In genomic region chr2:31283193-31283919, GRCh38 we compare ENCODE assay signal across 8 cellular contexts. TPM values are rescaled to one million over a fixed set of nuclear protein-coding genes. Genes with fewer than 3 reads are reported as not detected.
DNase-seq lines count a peak whose midpoint lies in the region; ATAC-seq and TF ChIP-seq lines count a peak whose summit lies in the region.
"Not testable (repeated sequence)": the region's sequence is repeated elsewhere in the genome, so short reads cannot be mapped to it uniquely, and the experiment has no call there.
"Had no signal": no experiment of that assay in that cellular context is flagged by ENCODE, and none has a peak within 500 bp of the region (broad histone marks: within the 10 kb centered on the region; RNA-seq: fewer than 3 reads in every experiment).

No MANE protein-coding gene starts in this region.

- peaks cover 0 to 34% (median 29%) of the 10 kb centered on the region in 10 experiments; a peak in 17 of 20 replicates for H3K4me1 ChIP-seq in BLaER1 treated with 17β-estradiol and CSF1 and Interleukin-3, amounts not matched to agents 10 nM and 100 nM
- H3K4me1 ChIP-seq in Karpas-422 (ENCODE audit: low read length); OCI-LY7 (ENCODE audit: insufficient read depth, low read length, poor library complexity, severe bottlenecking); neural progenitor cell: not testable (repeated sequence)
- H3K4me1 ChIP-seq in foreskin keratinocyte: peaks cover 17% of the 10 kb centered on the region

- not testable (repeated sequence) for H3K9me3 Mint-ChIP-seq in activated T-helper 17 cell treated with anti-CD3 and anti-CD28 coated beads, Interleukin-2, amount 50 U/mL, for 72 hours; MCF 10A (ENCODE audit: unreplicated experiment); neural progenitor cell

- peak overlapping the region; percentile 65 for H3K27ac Mint-ChIP-seq in activated T-helper 17 cell treated with anti-CD3 and anti-CD28 coated beads, Interleukin-2, amount 50 U/mL, for 72 hours
- not testable (repeated sequence) for H3K27ac Mint-ChIP-seq in MCF 10A (ENCODE audit: low read depth, unreplicated experiment)
- peak overlapping the region; percentile 54 for H3K27ac Mint-ChIP-seq in neural progenitor cell

- POLR2A ChIA-PET in OCI-LY7 (lab: Charles Lee); MCF 10A (lab: Yijun Ruan, JAX): not testable (repeated sequence)

- not testable (repeated sequence) for TF ChIP-seq CTCF in OCI-LY7 (conservative IDR thresholded peaks at IDR 0.05; ENCODE audit: low read length); MCF 10A (IDR thresholded peaks at IDR 0.05; ENCODE audit: unreplicated experiment); foreskin keratinocyte (conservative IDR thresholded peaks at IDR 0.05); neural progenitor cell (IDR thresholded peaks at IDR 0.05)

- BruUV-seq in OCI-LY7 (replicated peaks; lab: Mats Ljungman, UMichigan); MCF 10A (replicated peaks; lab: Mats Ljungman, UMichigan): not testable (repeated sequence)

- H3K27ac ChIP-seq in BLaER1 treated with 17β-estradiol and CSF1 and Interleukin-3, amounts not matched to agents 10 nM and 100 nM; Karpas-422 (ENCODE audit: low read length); OCI-LY7 (ENCODE audit: low read depth, low read length, poor library complexity, severe bottlenecking); foreskin keratinocyte; neural progenitor cell: not testable (repeated sequence)

- not testable (repeated sequence) for H3K79me2 ChIP-seq in Karpas-422 (ENCODE audit: low read length); OCI-LY7 (ENCODE audit: insufficient read depth, low read depth, low read length); neural progenitor cell (ENCODE audit: low read depth)

- intact Hi-C loops in OCI-LY7 (cut with micrococcal nuclease; ENCODE audit: unreplicated experiment); MCF 10A (cut with micrococcal nuclease): not testable (repeated sequence)

- H3K4me3 Mint-ChIP-seq in activated T-helper 17 cell treated with anti-CD3 and anti-CD28 coated beads, Interleukin-2, amount 50 U/mL, for 72 hours: peak overlapping the region; percentile 8
- not testable (repeated sequence) for H3K4me3 Mint-ChIP-seq in MCF 10A (ENCODE audit: unreplicated experiment); neural progenitor cell

- H3K36me3 Mint-ChIP-seq in activated T-helper 17 cell treated with anti-CD3 and anti-CD28 coated beads, Interleukin-2, amount 50 U/mL, for 72 hours (ENCODE audit: low read depth); MCF 10A (ENCODE audit: insufficient read depth, unreplicated experiment); neural progenitor cell: not testable (repeated sequence)

- DNase-seq in Karpas-422 (peak; percentile 47), OCI-LY7 (ENCODE audit: low spot score) (peak; percentile 7), MCF 10A (ENCODE audit: unreplicated experiment) (peak; percentile 8)
- DNase-seq in foreskin keratinocyte; neural progenitor cell (ENCODE audit: low spot score): not testable (repeated sequence)

- not testable (repeated sequence) for H3K9ac ChIP-seq in BLaER1 treated with 17β-estradiol and CSF1 and Interleukin-3, amounts not matched to agents 10 nM and 100 nM; Karpas-422 (ENCODE audit: low read length); neural progenitor cell

- not testable (repeated sequence) for H3K4me3 ChIP-seq in BLaER1 treated with 17β-estradiol and CSF1 and Interleukin-3, amounts not matched to agents 10 nM and 100 nM; Karpas-422 (ENCODE audit: low read length); OCI-LY7 (ENCODE audit: low read depth, low read length, poor library complexity, severe bottlenecking); neural progenitor cell

- not testable (repeated sequence) for H3K9me3 ChIP-seq in BLaER1 treated with 17β-estradiol and CSF1 and Interleukin-3, amounts not matched to agents 10 nM and 100 nM (replicated peaks in 1 of 11); Karpas-422 (ENCODE audit: low read length); OCI-LY7 (ENCODE audit: low read length); neural progenitor cell (ENCODE audit: low read depth)

- H4K20me1 ChIP-seq in BLaER1 treated with 17β-estradiol and CSF1 and Interleukin-3, amounts not matched to agents 10 nM and 100 nM; Karpas-422 (ENCODE audit: insufficient read depth, low read depth, low read length); OCI-LY7 (ENCODE audit: insufficient read depth, low read length); neural progenitor cell (ENCODE audit: low read depth): not testable (repeated sequence)

- CTCF ChIA-PET in OCI-LY7 (lab: Charles Lee; ENCODE audit: unreplicated experiment); MCF 10A (lab: Yijun Ruan, JAX): not testable (repeated sequence)

- H3K36me3 ChIP-seq in BLaER1 treated with 17β-estradiol and CSF1 and Interleukin-3, amounts not matched to agents 10 nM and 100 nM; Karpas-422 (ENCODE audit: insufficient read depth, low read length); OCI-LY7 (ENCODE audit: insufficient read depth, low read length); neural progenitor cell: not testable (repeated sequence)

- H3K27me3 Mint-ChIP-seq in activated T-helper 17 cell treated with anti-CD3 and anti-CD28 coated beads, Interleukin-2, amount 50 U/mL, for 72 hours; MCF 10A (ENCODE audit: insufficient read depth, unreplicated experiment); neural progenitor cell (ENCODE audit: insufficient read depth, low read depth): not testable (repeated sequence)

- ATAC-seq in activated T-helper 17 cell treated with anti-CD3 and anti-CD28 coated beads, Interleukin-2, amount 50 U/mL, for 72 hours (replicated peaks): peak; percentile 88
- ATAC-seq in foreskin keratinocyte: peak; percentile 55

- not testable (repeated sequence) for H3K9me2 ChIP-seq in Karpas-422 (replicated peaks; ENCODE audit: insufficient read depth, low read length); OCI-LY7 (ENCODE audit: insufficient read depth, low read length)

- H3K4me2 ChIP-seq in BLaER1 treated with 17β-estradiol and CSF1 and Interleukin-3, amounts not matched to agents 10 nM and 100 nM: peak overlapping the region in 8 of 11 experiments; percentile 6 to 60 (median 38); a peak in 13 of 22 replicates
- H3K4me2 ChIP-seq in Karpas-422 (ENCODE audit: low read depth, low read length, poor library complexity, severe bottlenecking); OCI-LY7 (ENCODE audit: low read length); neural progenitor cell: not testable (repeated sequence)

- not testable (repeated sequence) for H3K27me3 ChIP-seq in BLaER1 treated with 17β-estradiol and CSF1 and Interleukin-3, amounts not matched to agents 10 nM and 100 nM; Karpas-422 (ENCODE audit: low read length); foreskin keratinocyte; neural progenitor cell

- peaks cover 12% of the 10 kb centered on the region for H3K4me1 Mint-ChIP-seq in activated T-helper 17 cell treated with anti-CD3 and anti-CD28 coated beads, Interleukin-2, amount 50 U/mL, for 72 hours
- not testable (repeated sequence) for H3K4me1 Mint-ChIP-seq in MCF 10A (ENCODE audit: insufficient read depth, unreplicated experiment); neural progenitor cell

- not testable (repeated sequence) for H2AFZ ChIP-seq in Karpas-422 (ENCODE audit: low read length); OCI-LY7 (ENCODE audit: low read length); neural progenitor cell (replicated peaks)

- not testable (repeated sequence) for H3F3A ChIP-seq in neural progenitor cell (ENCODE audit: low read depth)

RNA-seq across cellular contexts. Expression of gene EHD3, which starts 49.4 kb away (rescaled TPM):
- 152 and 200 TPM in 2 replicates for total RNA-seq in Karpas-422 (2014; rRNA removed; shearing (Covaris generic); ENCODE audit: low replicate concordance)
- total RNA-seq in OCI-LY7 (2014; rRNA removed; shearing (Covaris generic)): 0.73 and 0.98 TPM in 2 replicates
- 2.5 and 3.4 TPM in 2 replicates for total RNA-seq in OCI-LY7 (2022)
- total RNA-seq in activated T-helper 17 cell treated with anti-CD3 and anti-CD28 coated beads, Interleukin-2, amount 50 U/mL, for 72 hours: 1 to 10 TPM; 1.1 TPM
- total RNA-seq in MCF 10A (2022): 0.49 and 0.86 TPM in 2 replicates
- total RNA-seq in foreskin keratinocyte: 12.4 and 13.2 TPM in 2 replicates
- 6.5 and 6.8 TPM in 2 replicates for polyA plus RNA-seq in foreskin keratinocyte
- total RNA-seq in neural progenitor cell (ENCODE audit: low replicate concordance): 3.9 and 10.7 TPM in 2 replicates
- total RNA-seq: SJCRH30 had no signal

Comparison
In these comparisons a context has a peak if more than half of its experiments do, and no peak if none do; other contexts are left out.
1. RNA of gene EHD3, which starts 49.4 kb away (total RNA-seq): 152 to 200 TPM in Karpas-422; 12.4 to 13.2 TPM in foreskin keratinocyte, 3.9 to 10.7 TPM in neural progenitor cell, 0.73 to 3.4 TPM in OCI-LY7, 1.1 TPM in activated T-helper 17 cell treated with anti-CD3 and anti-CD28 coated beads, Interleukin-2, amount 50 U/mL, for 72 hours and 0.49 to 0.86 TPM in MCF 10A; every median in the first group is over 10 times any median in the second.